24 cellular contexts compared by ENCODE assay signal in genomic region chr16:70676571-70677498, GRCh38. TPM values are rescaled to one million over a fixed set of nuclear protein-coding genes. Genes with fewer than 3 reads are reported as not detected.
DNase-seq lines count a peak whose midpoint lies in the region; ATAC-seq and TF ChIP-seq lines count a peak whose summit lies in the region.
"Had no signal": no experiment of that assay in that cellular context is flagged by ENCODE, and none has a peak within 500 bp of the region (broad histone marks: within the 10 kb centered on the region; RNA-seq: fewer than 3 reads in every experiment).

No MANE protein-coding gene starts in this region.

- no peak for ATAC-seq in activated naive CD8-positive, alpha-beta T cell treated with anti-CD3 and anti-CD28 coated beads, Interleukin-2, amount 10 ng/mL, durations not matched to agents 7 days and 5 days (ENCODE audit: low read depth)
- ATAC-seq in activated naive CD8-positive, alpha-beta T cell treated with anti-CD3 and anti-CD28 coated beads, Interleukin-2, amount 50 U/mL, for 24 hours = no peak
- ATAC-seq in upper lobe of right lung (no peak), GM18907 (IDR thresholded peaks at IDR 0.05; ENCODE audit: unreplicated experiment) (no peak), GM18498 (IDR thresholded peaks at IDR 0.05; ENCODE audit: unreplicated experiment) (no peak)

- H2BK120ac ChIP-seq in mesendoderm (ENCODE audit: low read depth, low read length) = no peak overlapping the region

- no peaks in the 10 kb centered on the region for H3K79me2 ChIP-seq in mesendoderm (ENCODE audit: control insufficient read depth, insufficient read depth, low read length)

- H3K56ac ChIP-seq in mesendoderm (ENCODE audit: low read length) = no peak overlapping the region

- no peaks in the 10 kb centered on the region for H3K9me3 ChIP-seq in upper lobe of right lung
- H3K9me3 ChIP-seq: MG63, ovary had no signal

- no peak overlapping the region for H4K5ac ChIP-seq in mesendoderm (ENCODE audit: low read length)

- H3K4me3 Mint-ChIP-seq in activated naive CD8-positive, alpha-beta T cell treated with anti-CD3 and anti-CD28 coated beads, Interleukin-2, amount 10 ng/mL, durations not matched to agents 7 days and 5 days = no peak overlapping the region
- no peak overlapping the region for H3K4me3 Mint-ChIP-seq in activated naive CD8-positive, alpha-beta T cell treated with anti-CD3 and anti-CD28 coated beads, Interleukin-2, amount 50 U/mL, for 24 hours

- H2BK5ac ChIP-seq in mesendoderm (ENCODE audit: low read length) = no peak overlapping the region

- no peaks in the 10 kb centered on the region for H3K36me3 Mint-ChIP-seq in activated naive CD8-positive, alpha-beta T cell treated with anti-CD3 and anti-CD28 coated beads, Interleukin-2, amount 10 ng/mL, durations not matched to agents 7 days and 5 days
- H3K36me3 Mint-ChIP-seq in activated naive CD8-positive, alpha-beta T cell treated with anti-CD3 and anti-CD28 coated beads, Interleukin-2, amount 50 U/mL, for 24 hours (ENCODE audit: low read depth) = no peaks in the 10 kb centered on the region

- no peaks in the 10 kb centered on the region for H3K27me3 ChIP-seq in mesendoderm (ENCODE audit: insufficient read depth, low read length, poor library complexity)
- H3K27me3 ChIP-seq in upper lobe of right lung = no peaks in the 10 kb centered on the region
- H3K27me3 ChIP-seq: hepatocyte, MG63, ovary had no signal

- no peak overlapping the region for H2BK15ac ChIP-seq in mesendoderm (replicated peaks; ENCODE audit: low read depth)

- no peak overlapping the region for H3K4ac ChIP-seq in mesendoderm (ENCODE audit: low read depth, low read length)

- no peaks in the 10 kb centered on the region for H3K27me3 Mint-ChIP-seq in activated naive CD8-positive, alpha-beta T cell treated with anti-CD3 and anti-CD28 coated beads, Interleukin-2, amount 10 ng/mL, durations not matched to agents 7 days and 5 days
- no peaks in the 10 kb centered on the region for H3K27me3 Mint-ChIP-seq in activated naive CD8-positive, alpha-beta T cell treated with anti-CD3 and anti-CD28 coated beads, Interleukin-2, amount 50 U/mL, for 24 hours

- H2AK5ac ChIP-seq in mesendoderm (ENCODE audit: low read length) = no peak overlapping the region

- H3K9me3 Mint-ChIP-seq in activated naive CD8-positive, alpha-beta T cell treated with anti-CD3 and anti-CD28 coated beads, Interleukin-2, amount 10 ng/mL, durations not matched to agents 7 days and 5 days = no peaks in the 10 kb centered on the region
- H3K9me3 Mint-ChIP-seq in activated naive CD8-positive, alpha-beta T cell treated with anti-CD3 and anti-CD28 coated beads, Interleukin-2, amount 50 U/mL, for 24 hours = no peaks in the 10 kb centered on the region

- H3K4me3 ChIP-seq in mesendoderm (ENCODE audit: low read length) = no peak overlapping the region
- no peak overlapping the region for H3K4me3 ChIP-seq in upper lobe of right lung
- H3K4me3 ChIP-seq: hepatocyte, lung, MG63, ovary had no signal

- no peak overlapping the region for H3K9ac ChIP-seq in mesendoderm (ENCODE audit: low read length)

- WGBS in mesendoderm (ENCODE audit: extremely low coverage, insufficient coverage, low lambda C conversion rate) = no CpG with 5 or more reads among the region's 14 CpGs

- H3K23ac ChIP-seq in mesendoderm (ENCODE audit: low read length) = no peak overlapping the region

- H3K36me3 ChIP-seq in mesendoderm (ENCODE audit: control insufficient read depth, insufficient read depth, low read length) (peaks cover 6% of the 10 kb centered on the region), upper lobe of right lung (peaks cover 75% of the 10 kb centered on the region)
- H3K36me3 ChIP-seq: ovary had no signal

- no peak overlapping the region for H4K8ac ChIP-seq in mesendoderm (ENCODE audit: low read depth, low read length)

- POLR2A ChIA-PET in activated naive CD8-positive, alpha-beta T cell treated with anti-CD3 and anti-CD28 coated beads, Interleukin-2, amount 10 ng/mL, durations not matched to agents 7 days and 5 days (lab: Charles Lee) = no interaction called here

- H3K18ac ChIP-seq in mesendoderm (ENCODE audit: low read length) = no peak overlapping the region

- H3K4me1 ChIP-seq in mesendoderm (ENCODE audit: control insufficient read depth, low read depth, low read length) (peaks cover 3% of the 10 kb centered on the region), upper lobe of right lung (peaks cover 15% of the 10 kb centered on the region)

- H3K27ac ChIP-seq in cingulate gyrus (ENCODE audit: low read depth, low read length) = peak overlapping the region; percentile 69
- no peak overlapping the region for H3K27ac ChIP-seq in mesendoderm (ENCODE audit: low read depth, low read length)
- H3K27ac ChIP-seq in upper lobe of right lung = no peak overlapping the region
- H3K27ac ChIP-seq: hepatocyte, ovary had no signal

- intact Hi-C loops in upper lobe of right lung (cut with DNase I) = loop anchor here (10.0 kb wide), 1 partner anchor 98 kb away; no protein-coding TSS in a partner anchor

- H3K79me1 ChIP-seq in mesendoderm (ENCODE audit: low read length) = no peaks in the 10 kb centered on the region

- no peak for DNase-seq in activated naive CD8-positive, alpha-beta T cell treated with anti-CD3 and anti-CD28 coated beads, Interleukin-2, amount 10 ng/mL, durations not matched to agents 7 days and 5 days
- no peak for DNase-seq in activated naive CD8-positive, alpha-beta T cell treated with anti-CD3 and anti-CD28 coated beads, Interleukin-2, amount 50 U/mL, for 24 hours
- peak; percentile 47 for DNase-seq in mesendoderm
- DNase-seq in upper lobe of right lung = peak; percentile 61
- DNase-seq in Kasumi-1 (lab: John Stamatoyannopoulos, UW) = no peak
- DNase-seq: 8988T; activated CD4-positive, CD25-positive, alpha-beta regulatory T cell treated with anti-CD3 and anti-CD28 coated beads, Interleukin-2, amount 50 U/mL, for 72 hours; activated naive CD4-positive, alpha-beta T cell treated with anti-CD3 and anti-CD28 coated beads, Interleukin-2, amount 50 U/mL, for 16 hours; activated T-cell treated with anti-CD3 and anti-CD28 coated beads, Interleukin-2, amount 50 U/mL, for 48 hours; IMR-90; MG63; NCI-H1436 treated with DMSO at 0.1 percent for 48 hours; NCI-H526; stimulated activated CD4-positive, alpha-beta T cell treated with anti-CD3 and anti-CD28 coated beads, Interleukin-1b, Interleukin-23, amount 100 ng/mL, for 48 hours; stimulated activated naive CD4-positive, alpha-beta T cell; SW 1271; trophoblast cell had no signal

- H3K27ac Mint-ChIP-seq in activated naive CD8-positive, alpha-beta T cell treated with anti-CD3 and anti-CD28 coated beads, Interleukin-2, amount 10 ng/mL, durations not matched to agents 7 days and 5 days = peak overlapping the region; percentile 6
- no peak overlapping the region for H3K27ac Mint-ChIP-seq in activated naive CD8-positive, alpha-beta T cell treated with anti-CD3 and anti-CD28 coated beads, Interleukin-2, amount 50 U/mL, for 24 hours

- TF ChIP-seq CTCF in upper lobe of right lung (IDR thresholded peaks at IDR 0.05) = no peak

- peaks cover 4% of the 10 kb centered on the region for H3K4me1 Mint-ChIP-seq in activated naive CD8-positive, alpha-beta T cell treated with anti-CD3 and anti-CD28 coated beads, Interleukin-2, amount 10 ng/mL, durations not matched to agents 7 days and 5 days
- H3K4me1 Mint-ChIP-seq in activated naive CD8-positive, alpha-beta T cell treated with anti-CD3 and anti-CD28 coated beads, Interleukin-2, amount 50 U/mL, for 24 hours = no peaks in the 10 kb centered on the region

- no peak overlapping the region for H3K4me2 ChIP-seq in mesendoderm (ENCODE audit: low read length)
- H3K4me2 ChIP-seq: hepatocyte had no signal

RNA-seq across cellular contexts. Expression of gene MTSS2, which starts 9.0 kb away (rescaled TPM):
- total RNA-seq in activated naive CD8-positive, alpha-beta T cell treated with anti-CD3 and anti-CD28 coated beads, Interleukin-2, amount 10 ng/mL, durations not matched to agents 7 days and 5 days = 1 to 10 TPM; 4.6 to 4.8 TPM
- polyA plus RNA-seq in mesendoderm (2013, experiment 1 of 2) = 43.1 TPM
- polyA plus RNA-seq in mesendoderm (2013, experiment 2 of 2) = 46.9 TPM
- 81.3 TPM for total RNA-seq in upper lobe of right lung

RNA-seq across cellular contexts. Expression of gene IL34, which starts 30.5 kb away (rescaled TPM):
- under 1 TPM in 1 of 2 experiments, not detected in 1; 0.42 TPM for total RNA-seq in activated naive CD8-positive, alpha-beta T cell treated with anti-CD3 and anti-CD28 coated beads, Interleukin-2, amount 10 ng/mL, durations not matched to agents 7 days and 5 days
- 4.1 TPM for polyA plus RNA-seq in mesendoderm (2013, experiment 1 of 2)
- polyA plus RNA-seq in mesendoderm (2013, experiment 2 of 2) = 4.1 TPM
- 3.3 TPM for total RNA-seq in upper lobe of right lung
- total RNA-seq: activated CD8-positive, alpha-beta memory T cell treated with anti-CD3 and anti-CD28 coated beads for 36 hours had no signal

Comparison
In these comparisons a context has a peak if more than half of its experiments do, and no peak if none do; other contexts are left out.
1. DNase-seq: peak in mesendoderm (single experiment) and upper lobe of right lung (single experiment); none in activated naive CD8-positive, alpha-beta T cell treated with anti-CD3 and anti-CD28 coated beads, Interleukin-2, amount 10 ng/mL, durations not matched to agents 7 days and 5 days (single experiment), activated naive CD8-positive, alpha-beta T cell treated with anti-CD3 and anti-CD28 coated beads, Interleukin-2, amount 50 U/mL, for 24 hours (single experiment) and Kasumi-1 (0 of 2).
2. RNA of gene MTSS2, which starts 9.0 kb away (total RNA-seq): 81.3 TPM in upper lobe of right lung (single experiment); 4.6 to 4.8 TPM in activated naive CD8-positive, alpha-beta T cell treated with anti-CD3 and anti-CD28 coated beads, Interleukin-2, amount 10 ng/mL, durations not matched to agents 7 days and 5 days; every median in the first group is over 10 times any median in the second.